31 cellular contexts compared by ENCODE assay signal in genomic region chr5:150252489-150252888, GRCh38. TPM values are rescaled to one million over a fixed set of nuclear protein-coding genes. Genes with fewer than 3 reads are reported as not detected.
"Had no signal": no experiment of that assay in that cellular context is flagged by ENCODE, and none has a peak within 500 bp of the region (broad histone marks: within the 10 kb centered on the region; RNA-seq: fewer than 3 reads in every experiment).

No MANE protein-coding gene starts in this region.

- H3K4me3 ChIP-seq: esophagus muscularis mucosa, gastrocnemius medialis, heart left ventricle had no signal

- H3K4me1 ChIP-seq: esophagus muscularis mucosa, foreskin keratinocyte had no signal

- H3K27ac ChIP-seq: brain microvascular endothelial cell, esophagus muscularis mucosa, foreskin keratinocyte, gastrocnemius medialis, heart left ventricle, WERI-Rb-1 had no signal

- ATAC-seq: activated CD4-positive, CD25-positive, alpha-beta regulatory T cell treated with anti-CD3 and anti-CD28 coated beads, Interleukin-2, amount 50 U/mL, for 24 hours; activated CD8-positive, alpha-beta T cell treated with anti-CD3 and anti-CD28 coated beads for 36 hours; activated T-cell treated with anti-CD3 and anti-CD28 coated beads, Interleukin-2, amount 50 U/mL, for 4 hours; activated T-helper 17 cell treated with anti-CD3 and anti-CD28 coated beads, Interleukin-2, amount 50 U/mL, for 72 hours; effector memory CD8-positive, alpha-beta T cell; foreskin keratinocyte; gastrocnemius medialis; heart left ventricle; T-helper 17 cell had no signal

- H3K27me3 ChIP-seq: brain microvascular endothelial cell, esophagus muscularis mucosa, gastrocnemius medialis, heart left ventricle had no signal

- H3K36me3 ChIP-seq: brain microvascular endothelial cell, esophagus muscularis mucosa, gastrocnemius medialis, heart left ventricle, WERI-Rb-1 had no signal

- DNase-seq: activated B cell treated with CpG ODN at 0.5 μM for 24 hours; activated CD4-positive, alpha-beta T cell treated with anti-CD3 and anti-CD28 coated beads for 48 hours; activated CD4-positive, alpha-beta T cell treated with anti-CD3 and anti-CD28 coated beads, Interleukin-2, amount 50 U/mL, for 1 hour; activated CD4-positive, alpha-beta T cell treated with anti-CD3 and anti-CD28 coated beads, Interleukin-2, amount 50 U/mL, for 48 hours; activated CD8-positive, alpha-beta memory T cell treated with anti-CD3 and anti-CD28 coated beads for 24 hours; activated CD8-positive, alpha-beta T cell treated with anti-CD3 and anti-CD28 coated beads for 36 hours; activated effector memory CD4-positive, alpha-beta T cell treated with Interleukin-2 at 50 U/mL for 16 hours; activated gamma-delta T cell treated with Interleukin-2 at 50 U/mL for 16 hours; activated naive CD4-positive, alpha-beta T cell treated with anti-CD3 and anti-CD28 coated beads, Interleukin-2, amount 50 U/mL, for 16 hours; activated naive CD4-positive, alpha-beta T cell treated with Interleukin-2 at 50 U/mL for 16 hours; activated T-cell treated with anti-CD3 and anti-CD28 coated beads, Interleukin-2, amount 50 U/mL, for 4 hours; amniotic stem cell; anterior cingulate cortex; brain microvascular endothelial cell; caudate nucleus; cortex of kidney; dermis blood vessel endothelial cell; effector CD4-positive, alpha-beta T cell; effector memory CD8-positive, alpha-beta T cell; erythroblast; foreskin keratinocyte; gastrocnemius medialis; glutamatergic neuron; T-helper 17 cell; T1000 had no signal

- H3K9me3 ChIP-seq: esophagus muscularis mucosa, gastrocnemius medialis, heart left ventricle had no signal

RNA-seq across cellular contexts. Expression of gene CAMK2A, which starts 37.1 kb away (rescaled TPM):
- total RNA-seq: activated B cell treated with CpG ODN at 0.5 μM for 24 hours; activated CD8-positive, alpha-beta T cell treated with anti-CD3 and anti-CD28 coated beads for 36 hours; activated T-cell treated with anti-CD3 and anti-CD28 coated beads, Interleukin-2, amount 50 U/mL, for 4 hours; activated T-helper 17 cell treated with anti-CD3 and anti-CD28 coated beads, Interleukin-2, amount 50 U/mL, for 72 hours; chondrocyte; dermis blood vessel endothelial cell; T-helper 17 cell had no signal

RNA-seq across cellular contexts. Expression of gene ARSI, which starts 50.2 kb away (rescaled TPM):
- total RNA-seq: activated B cell treated with CpG ODN at 0.5 μM for 24 hours; activated CD8-positive, alpha-beta T cell treated with anti-CD3 and anti-CD28 coated beads for 36 hours; activated T-cell treated with anti-CD3 and anti-CD28 coated beads, Interleukin-2, amount 50 U/mL, for 4 hours; activated T-helper 17 cell treated with anti-CD3 and anti-CD28 coated beads, Interleukin-2, amount 50 U/mL, for 72 hours; gastrocnemius medialis; T-helper 17 cell had no signal
